ENCODE assay signal across 8 cellular contexts in genomic region chr20:31603822-31604566, GRCh38. TPM values are rescaled to one million over a fixed set of nuclear protein-coding genes. Genes with fewer than 3 reads are reported as not detected.
A peak's percentile ranks its signal among the peaks of the same experiment; 100 is the strongest.
DNase-seq lines count a peak whose midpoint lies in the region; ATAC-seq and TF ChIP-seq lines count a peak whose summit lies in the region.

No MANE protein-coding gene starts in this region.

- H3K9me3 Mint-ChIP-seq in activated naive CD8-positive, alpha-beta T cell treated with anti-CD3 and anti-CD28 coated beads for 36 hours, result no peaks in the 10 kb centered on the region

- H3K4me1 Mint-ChIP-seq in activated naive CD8-positive, alpha-beta T cell treated with anti-CD3 and anti-CD28 coated beads for 36 hours, result peaks cover 27% of the 10 kb centered on the region

- no peak overlapping the region for H3K27ac Mint-ChIP-seq in activated naive CD8-positive, alpha-beta T cell treated with anti-CD3 and anti-CD28 coated beads for 36 hours

- no peak for TF ChIP-seq CTCF in omental fat pad (IDR thresholded peaks at IDR 0.05)

- ATAC-seq in omental fat pad (ENCODE audit: low FRiP score), result peak; percentile 65

- H3K4me3 Mint-ChIP-seq in activated naive CD8-positive, alpha-beta T cell treated with anti-CD3 and anti-CD28 coated beads for 36 hours, result peak overlapping the region; percentile 86

- peak; percentile 99 for DNase-seq in DMS 273 (lab: John Stamatoyannopoulos, UW; ENCODE audit: unreplicated experiment)
- peak; percentile 99 for DNase-seq in H4 (ENCODE audit: low spot score)
- peak; percentile 98 for DNase-seq in NCI-H1417 treated with DMSO at 0.1 percent for 48 hours (lab: John Stamatoyannopoulos, UW)
- peak; percentile 92 for DNase-seq in SKM-1 treated with dmso at 0.1 percent for 144 hours (lab: John Stamatoyannopoulos, UW; ENCODE audit: unreplicated experiment)
- peak; percentile 77 for DNase-seq in activated naive CD8-positive, alpha-beta T cell treated with anti-CD3 and anti-CD28 coated beads for 36 hours
- peak; percentile 85 to 97 (median 94) for DNase-seq in head of caudate nucleus
- peak; percentile 91 for DNase-seq in omental fat pad (ENCODE audit: low spot score)
- peak; percentile 90 for DNase-seq in superior temporal gyrus (ENCODE audit: extremely low spot score)

- no peaks in the 10 kb centered on the region for H3K36me3 Mint-ChIP-seq in activated naive CD8-positive, alpha-beta T cell treated with anti-CD3 and anti-CD28 coated beads for 36 hours

- intact Hi-C loops in head of caudate nucleus (cut with DNase I), result no loop called here

- H3K27me3 Mint-ChIP-seq in activated naive CD8-positive, alpha-beta T cell treated with anti-CD3 and anti-CD28 coated beads for 36 hours, result peaks cover 79% of the 10 kb centered on the region

RNA-seq across cellular contexts. Expression of gene ID1, which starts 1.1 kb away (rescaled TPM):
- total RNA-seq in H4 (2014; rRNA removed; shearing (Covaris generic)), result 410 and 489 TPM in 2 replicates
- total RNA-seq in activated naive CD8-positive, alpha-beta T cell treated with anti-CD3 and anti-CD28 coated beads for 36 hours, result under 1 TPM; 0.36 to 0.37 TPM
- 100 to 1,000 TPM; 437 to 878 (median 612) TPM for total RNA-seq in omental fat pad

RNA-seq across cellular contexts. Expression of gene COX4I2, which starts 33.7 kb away (rescaled TPM):
- total RNA-seq in H4 (2014; rRNA removed; shearing (Covaris generic)), result not detected in 2 replicates
- total RNA-seq in activated naive CD8-positive, alpha-beta T cell treated with anti-CD3 and anti-CD28 coated beads for 36 hours, result not detected
- 10 to 100 TPM in 1 of 4 donors, 1 to 10 TPM in 2, not detected in 1; 1.0 to 17.0 (median 1.8) TPM for total RNA-seq in omental fat pad

Comparison
In these comparisons a context has a peak if more than half of its experiments do, and no peak if none do; other contexts are left out.
1. Peak in every context shown above with its lines: DNase-seq and ATAC-seq.
2. RNA of gene ID1, which starts 1.1 kb away (total RNA-seq): 437 to 878 TPM in omental fat pad and 410 to 489 TPM in H4; 0.36 to 0.37 TPM in activated naive CD8-positive, alpha-beta T cell treated with anti-CD3 and anti-CD28 coated beads for 36 hours; every median in the first group is over 100 times any median in the second.